ENCODE assay signal across 10 cellular contexts in genomic region chr6:158143700-158144099, GRCh38. TPM values are rescaled to one million over a fixed set of nuclear protein-coding genes. Genes with fewer than 3 reads are reported as not detected.
DNase-seq lines count a peak whose midpoint lies in the region; ATAC-seq, FAIRE-seq and TF ChIP-seq lines count a peak whose summit lies in the region.
"Had no signal": no experiment of that assay in that cellular context is flagged by ENCODE, and none has a peak within 500 bp of the region (broad histone marks: within the 10 kb centered on the region; RNA-seq: fewer than 3 reads in every experiment).

No MANE protein-coding gene starts in this region.

- H3K9me3 ChIP-seq in HepG2 (ENCODE audit: low read length) = no peaks in the 10 kb centered on the region
- no peaks in the 10 kb centered on the region for H3K9me3 ChIP-seq in CD8-positive, alpha-beta memory T cell (ENCODE audit: low read length)

- peaks cover 38% of the 10 kb centered on the region for H3K36me3 Mint-ChIP-seq in T-cell
- H3K36me3 Mint-ChIP-seq in CD8-positive, alpha-beta memory T cell = peaks cover 12 to 41% (median 23%) of the 10 kb centered on the region in 3 donors

- no peaks in the 10 kb centered on the region for H3K27me3 Mint-ChIP-seq in T-cell
- no peaks in the 10 kb centered on the region for H3K27me3 Mint-ChIP-seq in CD8-positive, alpha-beta memory T cell

- BruUV-seq in HepG2 (replicated peaks; lab: Mats Ljungman, UMichigan) = no TSS peak

- TF ChIP-seq RAD21 in HepG2 (CRISPR knock-in tag; IDR thresholded peaks at IDR 0.05) = peak; percentile 64

- H3K4me1 ChIP-seq in HepG2 (ENCODE audit: insufficient read depth, low read length) = no peaks in the 10 kb centered on the region
- no peaks in the 10 kb centered on the region for H3K4me1 ChIP-seq in CD8-positive, alpha-beta memory T cell (ENCODE audit: insufficient read depth, low read length)

- H3K4me1 Mint-ChIP-seq in T-cell = no peaks in the 10 kb centered on the region
- H3K4me1 Mint-ChIP-seq in CD8-positive, alpha-beta memory T cell = no peaks in the 10 kb centered on the region

- 15% methylated on average over 1 of the region's 1 CpG for WGBS in HepG2 (ENCODE audit: low lambda C conversion rate)

- POLR2A ChIA-PET in HepG2 (lab: Yijun Ruan, JAX) = interaction anchor here (1.2 kb wide), 1 partner anchor 62 kb away, joined by 3 read pairs; no protein-coding TSS in a partner anchor
- POLR2A ChIA-PET in T-cell (lab: Charles Lee) = no interaction called here
- POLR2A ChIA-PET in CD8-positive, alpha-beta memory T cell (lab: Charles Lee) = no interaction called here

- TF ChIP-seq EP300 in HepG2 (IDR thresholded peaks at IDR 0.05; ENCODE audit: low read depth in 2 of 2, low read length in 2 of 2) (no peak), HepG2 (CRISPR knock-in tag; IDR thresholded peaks at IDR 0.05; ENCODE audit: borderline replicate concordance) (no peak)

- CTCF ChIA-PET in HepG2 (lab: Yijun Ruan, JAX; ENCODE audit: low intra/inter-chr PET ratio, low total read pairs) (interaction anchor here (0.8 to 1.9 kb wide), 2 partner anchors 12 to 62 kb away, joined by 3 to 19 read pairs; no protein-coding TSS in a partner anchor), T-cell (lab: Charles Lee) (interaction anchor here in 1 of 2 donors (0.7 kb wide), 1 partner anchor 428 kb away, joined by 4 read pairs; no protein-coding TSS in a partner anchor)
- CTCF ChIA-PET in CD8-positive, alpha-beta memory T cell (lab: Charles Lee) = no interaction called here

- H3K79me2 ChIP-seq in HepG2 (ENCODE audit: insufficient read depth, low read length) = no peaks in the 10 kb centered on the region

- H3K9me3 Mint-ChIP-seq in T-cell = no peaks in the 10 kb centered on the region
- no peaks in the 10 kb centered on the region for H3K9me3 Mint-ChIP-seq in CD8-positive, alpha-beta memory T cell

- no peak for TF ChIP-seq POLR2A in HepG2 (IDR thresholded peaks at IDR 0.05; ENCODE audit: insufficient read depth in 1 of 2, low read depth in 2 of 2, low read length in 2 of 2)

- H4K20me1 ChIP-seq in HepG2 (ENCODE audit: insufficient read depth, low read length) = no peaks in the 10 kb centered on the region

- H3K27me3 ChIP-seq in HepG2 (ENCODE audit: control insufficient read depth in 1 of 2, insufficient read depth in 2 of 2, low read length in 2 of 2) = no peaks in the 10 kb centered on the region
- H3K27me3 ChIP-seq in CD8-positive, alpha-beta memory T cell (ENCODE audit: insufficient read depth, low read length, poor library complexity, severe bottlenecking) = no peaks in the 10 kb centered on the region

- H2AFZ ChIP-seq in HepG2 (ENCODE audit: low read length) = no peak overlapping the region

- peak; percentile 23 for DNase-seq in ELF-1 (ENCODE audit: low read depth, low spot score)
- DNase-seq in HuH-7 (ENCODE audit: low spot score) = peak; percentile 68
- no peak for DNase-seq in astrocyte of the cerebellum (ENCODE audit: low read depth)
- peak; percentile 48 for DNase-seq in HepG2 (ENCODE audit: low spot score)
- DNase-seq in T-cell = no peak
- DNase-seq in CD8-positive, alpha-beta memory T cell = no peak
- DNase-seq: activated CD4-positive, alpha-beta T cell treated with anti-CD3 and anti-CD28 coated beads, Interleukin-2, amount 50 U/mL, for 4 hours; cortex of kidney had no signal

- intact Hi-C loops in HepG2 (cut with micrococcal nuclease; ENCODE audit: unreplicated experiment) = loop anchor here (1.0 to 2.0 kb wide), 2 partner anchors 25 to 62 kb away; partner anchors contain the start of genes GTF2H5 and SERAC1

- H3K4me3 ChIP-seq in astrocyte of the cerebellum (ENCODE audit: low read depth, low read length) (no peak overlapping the region), HepG2 (replicated peaks in 1 of 3; ENCODE audit: insufficient read depth in 1 of 3, low read depth in 2 of 3, low read length in 3 of 3) (no peak overlapping the region)
- no peak overlapping the region for H3K4me3 ChIP-seq in CD8-positive, alpha-beta memory T cell (ENCODE audit: low read length)

- no peak overlapping the region for H3K4me3 Mint-ChIP-seq in T-cell
- no peak overlapping the region for H3K4me3 Mint-ChIP-seq in CD8-positive, alpha-beta memory T cell

- H3K27ac Mint-ChIP-seq in T-cell = no peak overlapping the region
- H3K27ac Mint-ChIP-seq in CD8-positive, alpha-beta memory T cell = no peak overlapping the region

- TF ChIP-seq CTCF in astrocyte of the cerebellum (IDR thresholded peaks at IDR 0.05; ENCODE audit: low read depth, low read length, missing control alignments) (peak; percentile 19), HepG2 (CRISPR knock-in tag; IDR thresholded peaks at IDR 0.05) (peak; percentile 79)

- H3K4me2 ChIP-seq in HepG2 (ENCODE audit: low read depth, low read length) = no peak overlapping the region

- peaks cover 1 to 4% of the 10 kb centered on the region in 2 experiments; a peak in 3 of 5 replicates for H3K36me3 ChIP-seq in HepG2 (replicated peaks in 1 of 2; ENCODE audit: control insufficient read depth in 1 of 2, insufficient read depth in 2 of 2, low read length in 2 of 2)
- H3K36me3 ChIP-seq in CD8-positive, alpha-beta memory T cell (ENCODE audit: insufficient read depth, low read length) = no peaks in the 10 kb centered on the region

- FAIRE-seq in HepG2 (lab: Jason Lieb, UNC) = peak; percentile 61

- no peak overlapping the region for H3K27ac ChIP-seq in HepG2 (ENCODE audit: extremely low read length, insufficient read depth, low read length)
- H3K27ac ChIP-seq in CD8-positive, alpha-beta memory T cell (ENCODE audit: low read depth, low read length) = no peak overlapping the region

- no peak overlapping the region for H3K9ac ChIP-seq in HepG2 (ENCODE audit: insufficient read depth, low read depth, low read length)

- in situ Hi-C loops in astrocyte of the cerebellum (cut with HindIII; ENCODE audit: low sequenced_read_pairs) (no loop called here), HepG2 (cut with HindIII; ENCODE audit: extremely low pct_ligation_motif_present, low pct_unique_long_range_greater_than_20kb) (loop anchor here (5.0 kb wide), 1 partner anchor 64 kb away; no protein-coding TSS in a partner anchor)

- ATAC-seq in HepG2 (peak; percentile 82), T-cell (replicated peaks in 1 of 4) (no peak), HG02973 (IDR thresholded peaks at IDR 0.05; ENCODE audit: unreplicated experiment) (no peak), HG02870 (IDR thresholded peaks at IDR 0.05; ENCODE audit: unreplicated experiment) (no peak)

TF ChIP-seq in HepG2, 621 proteins besides CTCF, POLR2A, EP300 and RAD21 (continues in another document):
- TF ChIP-seq NRL (CRISPR knock-in tag; IDR thresholded peaks at IDR 0.05; ENCODE audit: borderline replicate concordance) = no peak

RNA-seq across cellular contexts. Expression of gene SERAC1, which starts 24.4 kb away (rescaled TPM):
- 8.1 and 9.6 TPM in 2 replicates for total RNA-seq in HepG2 (2016; rRNA removed; fragmentation: Illumina TruSeq; extraction: Trizol)
- 1.6 and 2.3 TPM in 2 replicates for total RNA-seq in HepG2 (2016; cell fraction: cytosol; rRNA removed; fragmentation: Illumina TruSeq; extraction: Trizol; ENCODE audit: low read depth)
- total RNA-seq in HepG2 (2016; cell fraction: insoluble cytoplasmic fraction; rRNA removed; fragmentation: Illumina TruSeq; extraction: Trizol) = 7.7 and 9.8 TPM in 2 replicates
- total RNA-seq in HepG2 (2016; cell fraction: membrane; rRNA removed; fragmentation: Illumina TruSeq; extraction: Trizol) = 3.9 and 4.2 TPM in 2 replicates
- total RNA-seq in HepG2 (2016; cell fraction: nucleus; rRNA removed; fragmentation: Illumina TruSeq; extraction: Trizol) = 7.4 and 8.9 TPM in 2 replicates
- polyA plus RNA-seq in HepG2 (2011; rRNA removed) = 4.5 and 5.5 TPM in 2 replicates
- polyA plus RNA-seq in HepG2 (2011; cell fraction: cytosol; rRNA removed) = 2.2 and 4.5 TPM in 2 replicates
- 4.5 and 5.0 TPM in 2 replicates for polyA plus RNA-seq in HepG2 (2011; cell fraction: nucleus; rRNA removed)
- 5.7 and 6.2 TPM in 2 replicates for polyA plus RNA-seq in HepG2 (2012)
- 0.77 and 0.81 TPM in 2 replicates for polyA plus RNA-seq in HepG2 (2016; cell fraction: cytosol; fragmentation: Illumina TruSeq; extraction: Trizol; ENCODE audit: low read depth)
- polyA plus RNA-seq in HepG2 (2016; cell fraction: insoluble cytoplasmic fraction; fragmentation: Illumina TruSeq; extraction: Trizol; ENCODE audit: low read depth) = 6.7 and 7.8 TPM in 2 replicates
- polyA plus RNA-seq in HepG2 (2016; cell fraction: membrane; fragmentation: Illumina TruSeq; extraction: Trizol; ENCODE audit: low read depth) = 2.3 TPM in 2 replicates
- 10.6 and 11.6 TPM in 2 replicates for polyA plus RNA-seq in HepG2 (2016; cell fraction: nucleus; fragmentation: Illumina TruSeq; extraction: Trizol; ENCODE audit: insufficient read depth, low read depth)
- polyA minus RNA-seq in HepG2 (2011; rRNA and poly(A)+ RNA removed; ENCODE audit: low replicate concordance) = 1.2 and 2.3 TPM in 2 replicates
- polyA minus RNA-seq in HepG2 (2011; cell fraction: cytosol; rRNA and poly(A)+ RNA removed) = 3.6 and 3.9 TPM in 2 replicates
- 9.7 and 11.6 TPM in 2 replicates for polyA minus RNA-seq in HepG2 (2011; cell fraction: nucleus; rRNA and poly(A)+ RNA removed)
- total RNA-seq in T-cell = 1 to 10 TPM; 2.9 to 4.7 (median 3.4) TPM
- total RNA-seq in CD8-positive, alpha-beta memory T cell = 1 to 10 TPM; 4.8 to 4.9 TPM
- 3.9 TPM for polyA plus RNA-seq in CD8-positive, alpha-beta memory T cell

RNA-seq across cellular contexts. Expression of gene GTF2H5, which starts 24.4 kb away (rescaled TPM):
- total RNA-seq in HepG2 (2016; rRNA removed; fragmentation: Illumina TruSeq; extraction: Trizol) (45.9 and 68.0 TPM in 2 replicates), T-cell (10 to 100 TPM in 2 of 5 donors, 1 to 10 TPM in 3; 7.0 to 13.6 (median 9.5) TPM)
- 28.7 and 36.7 TPM in 2 replicates for total RNA-seq in HepG2 (2016; cell fraction: cytosol; rRNA removed; fragmentation: Illumina TruSeq; extraction: Trizol; ENCODE audit: low read depth)
- total RNA-seq in HepG2 (2016; cell fraction: insoluble cytoplasmic fraction; rRNA removed; fragmentation: Illumina TruSeq; extraction: Trizol) = 49.0 and 71.1 TPM in 2 replicates
- 36.3 and 42.5 TPM in 2 replicates for total RNA-seq in HepG2 (2016; cell fraction: membrane; rRNA removed; fragmentation: Illumina TruSeq; extraction: Trizol)
- total RNA-seq in HepG2 (2016; cell fraction: nucleus; rRNA removed; fragmentation: Illumina TruSeq; extraction: Trizol) = 15.2 and 16.4 TPM in 2 replicates
- 5.0 and 7.4 TPM in 2 replicates for polyA plus RNA-seq in HepG2 (2011; rRNA removed)
- polyA plus RNA-seq in HepG2 (2011; cell fraction: cytosol; rRNA removed) = 3.1 and 4.2 TPM in 2 replicates
- 1.3 and 1.5 TPM in 2 replicates for polyA plus RNA-seq in HepG2 (2011; cell fraction: nucleus; rRNA removed)
- 12.3 and 19.5 TPM in 2 replicates for polyA plus RNA-seq in HepG2 (2012)
- polyA plus RNA-seq in HepG2 (2016; cell fraction: cytosol; fragmentation: Illumina TruSeq; extraction: Trizol; ENCODE audit: low read depth) = 33.3 and 41.1 TPM in 2 replicates
- polyA plus RNA-seq in HepG2 (2016; cell fraction: insoluble cytoplasmic fraction; fragmentation: Illumina TruSeq; extraction: Trizol; ENCODE audit: low read depth) = 68.1 and 71.8 TPM in 2 replicates
- 37.1 and 41.1 TPM in 2 replicates for polyA plus RNA-seq in HepG2 (2016; cell fraction: membrane; fragmentation: Illumina TruSeq; extraction: Trizol; ENCODE audit: low read depth)
- 29.2 and 31.1 TPM in 2 replicates for polyA plus RNA-seq in HepG2 (2016; cell fraction: nucleus; fragmentation: Illumina TruSeq; extraction: Trizol; ENCODE audit: insufficient read depth, low read depth)
- 1.1 TPM in 2 replicates for polyA minus RNA-seq in HepG2 (2011; rRNA and poly(A)+ RNA removed; ENCODE audit: low replicate concordance)
- polyA minus RNA-seq in HepG2 (2011; cell fraction: cytosol; rRNA and poly(A)+ RNA removed) = 0.89 and 1.4 TPM in 2 replicates
- polyA minus RNA-seq in HepG2 (2011; cell fraction: nucleus; rRNA and poly(A)+ RNA removed) = 2.1 and 2.6 TPM in 2 replicates
- 10 to 100 TPM; 26.1 to 28.3 TPM for total RNA-seq in CD8-positive, alpha-beta memory T cell
- 22.5 TPM for polyA plus RNA-seq in CD8-positive, alpha-beta memory T cell

Comparison
In these comparisons a context has a peak if more than half of its experiments do, and no peak if none do; other contexts are left out.
1. DNase-seq: peak in ELF-1 (single experiment), HuH-7 (single experiment) and HepG2 (single experiment); none in astrocyte of the cerebellum (single experiment), T-cell (0 of 34) and CD8-positive, alpha-beta memory T cell (0 of 5).